ENCODE assay signal across 1 cellular context in the genomic region with DNA sequence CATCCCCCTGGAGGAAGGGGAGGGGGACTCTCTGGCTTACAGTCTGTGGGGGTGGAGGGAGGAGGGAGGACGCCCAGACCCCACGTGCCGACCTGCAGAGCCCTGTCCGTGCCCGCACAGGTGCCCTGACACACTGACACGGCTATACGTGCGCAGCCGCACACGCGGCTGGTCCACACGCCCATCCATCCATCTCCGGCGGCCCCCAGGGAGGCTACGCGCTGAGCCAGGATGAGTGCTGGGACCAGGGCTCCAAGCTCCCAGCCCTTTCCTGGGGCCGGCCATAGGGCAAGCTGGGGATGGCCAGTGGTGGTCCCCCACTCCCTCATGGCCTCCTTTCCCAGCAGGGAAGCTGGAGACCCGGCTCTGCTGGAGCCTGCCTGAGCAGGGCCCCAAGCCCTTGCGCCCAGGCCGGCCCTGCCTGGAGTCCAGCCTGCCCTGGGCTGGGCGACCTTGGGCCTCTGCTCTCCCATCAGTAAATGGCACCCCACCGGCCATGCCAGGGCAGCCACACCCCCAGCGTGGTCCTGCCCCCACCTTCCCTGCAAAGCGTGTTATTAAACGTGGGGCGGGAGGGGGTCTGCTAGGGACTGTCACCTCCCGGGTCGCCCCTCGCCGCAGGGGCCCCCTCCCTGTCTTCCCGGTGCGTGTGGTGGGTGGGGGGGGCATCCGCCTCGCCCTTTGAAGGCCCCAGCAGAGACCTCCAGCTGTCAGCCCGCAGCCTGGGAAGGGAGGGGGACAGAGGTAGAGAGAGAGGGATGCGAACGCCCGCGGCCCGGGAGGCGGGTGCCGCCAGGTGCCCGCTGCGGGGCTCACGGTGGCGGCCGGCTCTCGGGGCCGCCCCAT.
TF ChIP-seq lines count a peak whose summit lies in the region.

No MANE protein-coding gene starts in this region.

TF ChIP-seq in A549, 52 proteins besides CTCF, POLR2A, EP300 and RAD21:
- TF ChIP-seq, protein P1, sequence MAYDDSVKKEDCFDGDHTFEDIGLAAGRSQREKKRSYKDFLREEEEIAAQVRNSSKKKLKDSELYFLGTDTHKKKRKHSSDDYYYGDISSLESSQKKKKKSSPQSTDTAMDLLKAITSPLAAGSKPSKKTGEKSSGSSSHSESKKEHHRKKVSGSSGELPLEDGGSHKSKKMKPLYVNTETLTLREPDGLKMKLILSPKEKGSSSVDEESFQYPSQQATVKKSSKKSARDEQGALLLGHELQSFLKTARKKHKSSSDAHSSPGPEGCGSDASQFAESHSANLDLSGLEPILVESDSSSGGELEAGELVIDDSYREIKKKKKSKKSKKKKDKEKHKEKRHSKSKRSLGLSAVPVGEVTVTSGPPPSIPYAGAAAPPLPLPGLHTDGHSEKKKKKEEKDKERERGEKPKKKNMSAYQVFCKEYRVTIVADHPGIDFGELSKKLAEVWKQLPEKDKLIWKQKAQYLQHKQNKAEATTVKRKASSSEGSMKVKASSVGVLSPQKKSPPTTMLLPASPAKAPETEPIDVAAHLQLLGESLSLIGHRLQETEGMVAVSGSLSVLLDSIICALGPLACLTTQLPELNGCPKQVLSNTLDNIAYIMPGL (CRISPR knock-in tag; IDR thresholded peaks at IDR 0.05; ENCODE audit: borderline replicate concordance), result no peak
- TF ChIP-seq PHF8 (IDR thresholded peaks at IDR 0.05; ENCODE audit: borderline replicate concordance, low read depth) (no peak), ESRRA (IDR thresholded peaks at IDR 0.05; ENCODE audit: borderline replicate concordance, low read length) (no peak), JUN (IDR thresholded peaks at IDR 0.05) (no peak), EHF (CRISPR knock-in tag; IDR thresholded peaks at IDR 0.05) (no peak)
- TF ChIP-seq, protein P2, sequence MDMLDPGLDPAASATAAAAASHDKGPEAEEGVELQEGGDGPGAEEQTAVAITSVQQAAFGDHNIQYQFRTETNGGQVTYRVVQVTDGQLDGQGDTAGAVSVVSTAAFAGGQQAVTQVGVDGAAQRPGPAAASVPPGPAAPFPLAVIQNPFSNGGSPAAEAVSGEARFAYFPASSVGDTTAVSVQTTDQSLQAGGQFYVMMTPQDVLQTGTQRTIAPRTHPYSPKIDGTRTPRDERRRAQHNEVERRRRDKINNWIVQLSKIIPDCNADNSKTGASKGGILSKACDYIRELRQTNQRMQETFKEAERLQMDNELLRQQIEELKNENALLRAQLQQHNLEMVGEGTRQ (IDR thresholded peaks at IDR 0.05), result no peak
TF ChIP-seq in A549: peak in this region for 0.
